Comparison of ENCODE assay signal across 33 cellular contexts in the genomic region with DNA sequence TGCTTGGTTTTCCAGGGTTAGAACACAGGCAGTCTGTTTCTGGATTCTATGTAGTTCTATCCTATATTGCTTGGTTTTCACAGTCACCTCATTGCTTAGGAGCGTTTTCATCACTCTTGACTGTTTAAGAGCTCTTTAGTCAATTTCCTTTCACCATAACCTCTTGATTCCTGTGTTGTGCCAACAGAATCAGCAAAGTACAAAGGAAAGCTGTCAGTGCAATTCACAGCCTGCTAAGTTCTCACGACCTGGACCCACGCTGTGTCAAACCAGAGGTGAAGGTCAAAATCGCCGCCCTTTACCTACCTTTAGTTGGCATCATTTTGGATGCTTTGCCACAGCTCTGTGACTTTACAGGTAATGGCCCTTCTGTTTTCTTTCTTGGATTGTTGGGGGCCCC.
"Had no signal": no experiment of that assay in that cellular context is flagged by ENCODE, and none has a peak within 500 bp of the region (broad histone marks: within the 10 kb centered on the region; RNA-seq: fewer than 3 reads in every experiment).

No MANE protein-coding gene starts in this region.

- H3K27me3 ChIP-seq: ascending aorta, brain microvascular endothelial cell had no signal

- H3K27ac ChIP-seq: ascending aorta, brain microvascular endothelial cell, coronary artery, dorsolateral prefrontal cortex, VCaP had no signal

- H3K9me3 ChIP-seq: ascending aorta had no signal

- ATAC-seq: activated naive CD8-positive, alpha-beta T cell treated with anti-CD3 and anti-CD28 coated beads, Interleukin-2, amount 50 U/mL, for 24 hours; activated T-cell treated with anti-CD3 and anti-CD28 coated beads, Interleukin-2, amount 50 U/mL, for 72 hours; esophagus mucosa; T-cell; WTC11 had no signal

- H3K27ac Mint-ChIP-seq: activated CD4-positive, alpha-beta memory T cell treated with anti-CD3 and anti-CD28 coated beads, Interleukin-2, amount 10 ng/mL, durations not matched to agents 7 days and 5 days; activated CD4-positive, alpha-beta T cell treated with anti-CD3 and anti-CD28 coated beads, Interleukin-2, amount 10 ng/mL, durations not matched to agents 7 days and 5 days; activated naive CD8-positive, alpha-beta T cell treated with anti-CD3 and anti-CD28 coated beads for 36 hours; activated naive CD8-positive, alpha-beta T cell treated with anti-CD3 and anti-CD28 coated beads, Interleukin-2, amount 50 U/mL, for 24 hours; activated T-cell treated with anti-CD3 and anti-CD28 coated beads, Interleukin-2, amount 50 U/mL, for 24 hours; activated T-cell treated with anti-CD3 and anti-CD28 coated beads, Interleukin-2, amount 50 U/mL, for 72 hours; dendritic cell treated with granulocyte-macrophage colony-stimulating factor and Interleukin-4, amounts not matched to agents 40 ng/mL and 50 ng/mL, for 4 days; endodermal cell; T-cell; T-helper 1 cell treated with Interleukin-12 subunit alpha and Interleukin-12 subunit beta and Interleukin-4 antibody, amounts not matched to agents 30 μg/mL and 1 μg/mL, for 36 hours; T-helper 2 cell treated with Interferon-gamma antibody and Interleukin-4, amounts not matched to agents 5 μg/mL and 100 μg/mL, for 36 hours; WTC11 had no signal

- H3K36me3 Mint-ChIP-seq: WTC11 had no signal

- DNase-seq: activated CD4-positive, alpha-beta memory T cell treated with anti-CD3 and anti-CD28 coated beads, Interleukin-2, amount 10 ng/mL, durations not matched to agents 7 days and 5 days; activated CD4-positive, alpha-beta T cell treated with anti-CD3 and anti-CD28 coated beads for 1 hour; activated CD4-positive, alpha-beta T cell treated with anti-CD3 and anti-CD28 coated beads for 4 hours; activated CD4-positive, alpha-beta T cell treated with anti-CD3 and anti-CD28 coated beads, Interleukin-2, amount 10 ng/mL, durations not matched to agents 7 days and 5 days; activated CD4-positive, alpha-beta T cell treated with anti-CD3 and anti-CD28 coated beads, Interleukin-2, amount 50 U/mL, for 4 hours; activated CD8-positive, alpha-beta memory T cell treated with anti-CD3 and anti-CD28 coated beads, Interleukin-2, amount 50 U/mL, for 48 hours; activated gamma-delta T cell; activated naive CD4-positive, alpha-beta T cell treated with anti-CD3 and anti-CD28 coated beads, Interleukin-2, amount 50 U/mL, for 16 hours; activated naive CD4-positive, alpha-beta T cell treated with Interleukin-2 at 50 U/mL for 16 hours; activated naive CD8-positive, alpha-beta T cell treated with anti-CD3 and anti-CD28 coated beads for 36 hours; activated naive CD8-positive, alpha-beta T cell treated with anti-CD3 and anti-CD28 coated beads, Interleukin-2, amount 50 U/mL, for 24 hours; activated T-cell treated with anti-CD3 and anti-CD28 coated beads for 4 hours; activated T-cell treated with anti-CD3 and anti-CD28 coated beads, Interleukin-2, amount 50 U/mL, for 24 hours; activated T-cell treated with anti-CD3 and anti-CD28 coated beads, Interleukin-2, amount 50 U/mL, for 72 hours; brain microvascular endothelial cell; dorsolateral prefrontal cortex; effector memory CD4-positive, alpha-beta T cell; endodermal cell; foreskin fibroblast; head of caudate nucleus; T-cell; T1000 had no signal

- H3K9me3 Mint-ChIP-seq: activated CD4-positive, alpha-beta memory T cell treated with anti-CD3 and anti-CD28 coated beads, Interleukin-2, amount 10 ng/mL, durations not matched to agents 7 days and 5 days; activated CD4-positive, alpha-beta T cell treated with anti-CD3 and anti-CD28 coated beads, Interleukin-2, amount 10 ng/mL, durations not matched to agents 7 days and 5 days; activated naive CD8-positive, alpha-beta T cell treated with anti-CD3 and anti-CD28 coated beads for 36 hours; activated naive CD8-positive, alpha-beta T cell treated with anti-CD3 and anti-CD28 coated beads, Interleukin-2, amount 50 U/mL, for 24 hours; activated T-cell treated with anti-CD3 and anti-CD28 coated beads, Interleukin-2, amount 50 U/mL, for 24 hours; activated T-cell treated with anti-CD3 and anti-CD28 coated beads, Interleukin-2, amount 50 U/mL, for 72 hours; central memory CD8-positive, alpha-beta T cell; dendritic cell treated with granulocyte-macrophage colony-stimulating factor and Interleukin-4, amounts not matched to agents 40 ng/mL and 50 ng/mL, for 4 days; endodermal cell; T-cell; T-helper 1 cell treated with Interleukin-12 subunit alpha and Interleukin-12 subunit beta and Interleukin-4 antibody, amounts not matched to agents 30 μg/mL and 1 μg/mL, for 36 hours; T-helper 2 cell treated with Interferon-gamma antibody and Interleukin-4, amounts not matched to agents 5 μg/mL and 100 μg/mL, for 36 hours had no signal

- H3K4me3 Mint-ChIP-seq: activated CD4-positive, alpha-beta memory T cell treated with anti-CD3 and anti-CD28 coated beads, Interleukin-2, amount 10 ng/mL, durations not matched to agents 7 days and 5 days; activated CD4-positive, alpha-beta T cell treated with anti-CD3 and anti-CD28 coated beads, Interleukin-2, amount 10 ng/mL, durations not matched to agents 7 days and 5 days; activated naive CD8-positive, alpha-beta T cell treated with anti-CD3 and anti-CD28 coated beads for 36 hours; activated naive CD8-positive, alpha-beta T cell treated with anti-CD3 and anti-CD28 coated beads, Interleukin-2, amount 50 U/mL, for 24 hours; activated T-cell treated with anti-CD3 and anti-CD28 coated beads, Interleukin-2, amount 50 U/mL, for 24 hours; activated T-cell treated with anti-CD3 and anti-CD28 coated beads, Interleukin-2, amount 50 U/mL, for 72 hours; central memory CD8-positive, alpha-beta T cell; dendritic cell treated with granulocyte-macrophage colony-stimulating factor and Interleukin-4, amounts not matched to agents 40 ng/mL and 50 ng/mL, for 4 days; endodermal cell; T-cell; T-helper 1 cell treated with Interleukin-12 subunit alpha and Interleukin-12 subunit beta and Interleukin-4 antibody, amounts not matched to agents 30 μg/mL and 1 μg/mL, for 36 hours; T-helper 2 cell treated with Interferon-gamma antibody and Interleukin-4, amounts not matched to agents 5 μg/mL and 100 μg/mL, for 36 hours; WTC11 had no signal

- FAIRE-seq: bronchial epithelial cell, frontal cortex had no signal

- H3K4me1 Mint-ChIP-seq: activated CD4-positive, alpha-beta memory T cell treated with anti-CD3 and anti-CD28 coated beads, Interleukin-2, amount 10 ng/mL, durations not matched to agents 7 days and 5 days; activated CD4-positive, alpha-beta T cell treated with anti-CD3 and anti-CD28 coated beads, Interleukin-2, amount 10 ng/mL, durations not matched to agents 7 days and 5 days; activated naive CD8-positive, alpha-beta T cell treated with anti-CD3 and anti-CD28 coated beads for 36 hours; activated naive CD8-positive, alpha-beta T cell treated with anti-CD3 and anti-CD28 coated beads, Interleukin-2, amount 50 U/mL, for 24 hours; central memory CD8-positive, alpha-beta T cell; endodermal cell; T-cell; WTC11 had no signal

- H3K27me3 Mint-ChIP-seq: activated CD4-positive, alpha-beta memory T cell treated with anti-CD3 and anti-CD28 coated beads, Interleukin-2, amount 10 ng/mL, durations not matched to agents 7 days and 5 days; activated CD4-positive, alpha-beta T cell treated with anti-CD3 and anti-CD28 coated beads, Interleukin-2, amount 10 ng/mL, durations not matched to agents 7 days and 5 days; activated naive CD8-positive, alpha-beta T cell treated with anti-CD3 and anti-CD28 coated beads for 36 hours; activated naive CD8-positive, alpha-beta T cell treated with anti-CD3 and anti-CD28 coated beads, Interleukin-2, amount 50 U/mL, for 24 hours; activated T-cell treated with anti-CD3 and anti-CD28 coated beads, Interleukin-2, amount 50 U/mL, for 24 hours; central memory CD8-positive, alpha-beta T cell; dendritic cell treated with granulocyte-macrophage colony-stimulating factor and Interleukin-4, amounts not matched to agents 40 ng/mL and 50 ng/mL, for 4 days; T-cell had no signal

- H3K4me1 ChIP-seq: ascending aorta had no signal

- H3K4me3 ChIP-seq: ascending aorta, coronary artery, dorsolateral prefrontal cortex had no signal

- H3K36me3 ChIP-seq: ascending aorta, brain microvascular endothelial cell had no signal
